Comparison of ENCODE assay signal across 9 cellular contexts in the genomic region with DNA sequence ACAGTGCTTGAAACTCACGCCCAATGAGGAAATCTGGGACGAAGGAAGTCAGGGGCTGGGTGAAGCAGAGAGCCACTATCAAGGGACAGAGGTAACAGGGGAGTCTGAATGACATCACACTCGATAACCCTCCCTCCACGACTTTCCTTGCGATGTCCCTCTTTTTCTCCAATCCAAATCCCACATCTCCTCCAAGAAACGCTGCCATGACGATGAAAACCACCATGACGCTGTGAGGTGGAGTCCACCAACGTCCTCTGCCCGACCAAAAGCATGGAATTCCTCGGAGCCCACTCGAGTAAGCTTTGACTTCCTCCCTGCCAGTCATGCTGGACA.
DNase-seq lines count a peak whose midpoint lies in the region; TF ChIP-seq lines count a peak whose summit lies in the region.
"Had no signal": no experiment of that assay in that cellular context is flagged by ENCODE, and none has a peak within 500 bp of the region (broad histone marks: within the 10 kb centered on the region; RNA-seq: fewer than 3 reads in every experiment).

No MANE protein-coding gene starts in this region.

- H3K27ac ChIP-seq in SK-N-MC: no peak overlapping the region; the same call in 1 of the 2 replicates

- H3K4me3 ChIP-seq in GM12864 (ENCODE audit: low read depth, low read length) (peak overlapping the region; percentile 72), SK-N-MC (peak overlapping the region; percentile 89), fibroblast of pulmonary artery (replicated peaks; ENCODE audit: low read depth, low read length) (peak overlapping the region; percentile 92), retinal pigment epithelial cell (ENCODE audit: low read length) (peak overlapping the region; percentile 92)

- H3K36me3 ChIP-seq in SK-N-MC (ENCODE audit: insufficient read depth, low read length): no peaks in the 10 kb centered on the region

- peak overlapping the region; percentile 98 for H3K9ac ChIP-seq in SK-N-MC (ENCODE audit: insufficient read length)

- no peak for DNase-seq in GM12864 (ENCODE audit: low read depth)
- DNase-seq in SK-N-MC (ENCODE audit: low read depth, low spot score): no peak
- DNase-seq in fibroblast of pulmonary artery (ENCODE audit: low read depth): no peak
- no peak for DNase-seq in retinal pigment epithelial cell (ENCODE audit: low read depth)
- DNase-seq in NOMO-1 treated with dmso at 0.1 percent for 144 hours (lab: John Stamatoyannopoulos, UW; ENCODE audit: unreplicated experiment): no peak
- DNase-seq in HPDE6-E6E7 (ENCODE audit: extremely low spot score): no peak
- DNase-seq in GDM1 (lab: John Stamatoyannopoulos, UW): no peak
- DNase-seq in activated CD4-positive, alpha-beta T cell treated with anti-CD3 and anti-CD28 coated beads, Interleukin-2, amount 50 U/mL, for 48 hours: no peak
- DNase-seq: stimulated activated CD4-positive, alpha-beta T cell treated with anti-CD3 and anti-CD28 coated beads, Interleukin-4, amount 100 ng/mL, for 4 hours had no signal

- H3K9me3 ChIP-seq in SK-N-MC (ENCODE audit: low read depth, low read length): no peaks in the 10 kb centered on the region

- TF ChIP-seq CTCF in GM12864 (IDR thresholded peaks at IDR 0.05; ENCODE audit: low read depth, low read length, missing control alignments) (no peak), fibroblast of pulmonary artery (IDR thresholded peaks at IDR 0.05; ENCODE audit: low read length, missing control alignments) (no peak), retinal pigment epithelial cell (conservative IDR thresholded peaks at IDR 0.05; ENCODE audit: low read depth, low read length) (no peak)
